In the genomic region with DNA sequence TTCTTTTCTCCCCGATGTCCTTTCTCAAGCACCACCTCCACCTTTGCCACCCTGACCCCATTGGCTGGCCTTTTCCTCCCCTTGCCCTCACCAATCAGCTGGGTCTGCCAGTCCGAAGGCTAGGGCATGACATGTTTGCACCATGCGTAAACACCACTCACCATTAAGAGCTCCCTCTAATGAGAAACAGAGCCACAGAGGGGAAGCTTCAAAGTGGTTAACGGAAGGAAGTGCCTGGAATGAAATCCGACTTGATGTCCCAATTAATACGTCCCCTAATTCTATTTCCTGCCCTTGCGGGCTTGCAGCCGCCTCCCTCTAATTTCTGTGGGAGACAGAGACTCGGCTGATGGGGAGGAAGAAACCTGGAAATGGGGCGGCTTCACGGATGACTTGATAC, we compare ENCODE assay signal across 25 cellular contexts.
"Had no signal": no experiment of that assay in that cellular context is flagged by ENCODE, and none has a peak within 500 bp of the region (broad histone marks: within the 10 kb centered on the region; RNA-seq: fewer than 3 reads in every experiment).

No MANE protein-coding gene starts in this region.

- H3K27ac ChIP-seq: ascending aorta, cardiac muscle cell, colonic mucosa, heart left ventricle, left lung, neutrophil, sigmoid colon, thoracic aorta, upper lobe of left lung, vagina had no signal

- H3K9me3 ChIP-seq: ascending aorta, colonic mucosa, heart left ventricle, left lung, neutrophil, sigmoid colon, thoracic aorta, upper lobe of left lung, vagina had no signal

- H3K36me3 ChIP-seq: ascending aorta, cardiac muscle cell, colonic mucosa, heart left ventricle, left lung, neutrophil, sigmoid colon, thoracic aorta, upper lobe of left lung, vagina had no signal

- H3K4me1 ChIP-seq: ascending aorta, colonic mucosa, left lung, sigmoid colon, vagina had no signal

- H3K27me3 ChIP-seq: ascending aorta, cardiac muscle cell, colonic mucosa, left lung, sigmoid colon, upper lobe of left lung, vagina had no signal

- DNase-seq: activated CD4-positive, alpha-beta T cell treated with anti-CD3 and anti-CD28 coated beads for 4 hours; activated CD4-positive, alpha-beta T cell treated with anti-CD3 and anti-CD28 coated beads, Interleukin-2, amount 50 U/mL, for 4 hours; activated gamma-delta T cell; activated naive CD4-positive, alpha-beta T cell treated with anti-CD3 and anti-CD28 coated beads, Interleukin-2, amount 10 ng/mL, durations not matched to agents 7 days and 5 days; activated naive CD8-positive, alpha-beta T cell treated with anti-CD3 and anti-CD28 coated beads, Interleukin-2, amount 10 ng/mL, durations not matched to agents 7 days and 5 days; cerebellar nuclear complex; colonic mucosa; effector CD8-positive, alpha-beta T cell; erythroblast; heart left ventricle; hypothalamus; left lung; naive B cell; nephron progenitor cell; sigmoid colon; small intestine; stimulated activated CD4-positive, alpha-beta T cell treated with anti-CD3 and anti-CD28 coated beads, Interleukin-4, amount 100 ng/mL, for 24 hours; T-helper 1 cell; upper lobe of left lung had no signal

- H3K4me3 ChIP-seq: ascending aorta, cardiac muscle cell, colonic mucosa, heart left ventricle, left lung, lung, sigmoid colon, thoracic aorta, upper lobe of left lung, vagina had no signal
